Comparison of ENCODE assay signal across 8 cellular contexts in genomic region chr6:142927274-142927586, GRCh38. TPM values are rescaled to one million over a fixed set of nuclear protein-coding genes. Genes with fewer than 3 reads are reported as not detected.
DNase-seq lines count a peak whose midpoint lies in the region; ATAC-seq and TF ChIP-seq lines count a peak whose summit lies in the region.

No MANE protein-coding gene starts in this region.

- H3K4me3 ChIP-seq in BJ (ENCODE audit: low read depth, low read length): peak overlapping the region; percentile 52
- peak overlapping the region; percentile 65 for H3K4me3 ChIP-seq in NB4 (ENCODE audit: low read depth, low read length)
- peak overlapping the region; percentile 77 to 79 for H3K4me3 ChIP-seq in duodenal mucosa (ENCODE audit: low read depth in 1 of 2, low read length in 2 of 2)

- POLR2A ChIA-PET in BJ (lab: Charles Lee): interaction anchor here (0.6 kb wide), 1 partner anchor 18 kb away, joined by 3 read pairs; no protein-coding TSS in a partner anchor
- POLR2A ChIA-PET in naive thymus-derived CD8-positive, alpha-beta T cell (lab: Charles Lee): interaction anchor here (0.6 to 6.8 kb wide), 22 partner anchors 8 to 531 kb away, joined by 3 to 128 read pairs (median 8); partner anchors contain the start of gene HIVEP2

- H3K27me3 ChIP-seq in BJ (ENCODE audit: control insufficient read depth, insufficient read depth, low read length) (no peaks in the 10 kb centered on the region), duodenal mucosa (ENCODE audit: control insufficient read depth in 1 of 2, insufficient read depth in 2 of 2, low read length in 2 of 2) (no peaks in the 10 kb centered on the region)

- CTCF ChIA-PET in BJ (lab: Yijun Ruan, JAX): interaction anchor here (0.6 to 1.0 kb wide), 2 partner anchors 10 to 436 kb away, joined by 3 to 4 read pairs; no protein-coding TSS in a partner anchor

- H3K9ac ChIP-seq in duodenal mucosa (ENCODE audit: low read depth in 1 of 2, low read length in 2 of 2): peak overlapping the region; percentile 60 to 86

- peaks cover 0 to 6% (median 4%) of the 10 kb centered on the region in 3 donors for H3K36me3 Mint-ChIP-seq in naive thymus-derived CD8-positive, alpha-beta T cell

- H3K27ac ChIP-seq in duodenal mucosa (ENCODE audit: low read depth, low read length): peak overlapping the region; percentile 88

- no peak for DNase-seq in BJ (ENCODE audit: low read depth)
- no peak for DNase-seq in NB4 (ENCODE audit: low read depth)
- DNase-seq in naive thymus-derived CD8-positive, alpha-beta T cell: peak in 1 of 10 donors; percentile 31
- DNase-seq in GM10266 (ENCODE audit: extremely low spot score): no peak

- H3K9me3 Mint-ChIP-seq in naive thymus-derived CD8-positive, alpha-beta T cell: no peaks in the 10 kb centered on the region

- H3K4me1 ChIP-seq in duodenal mucosa (ENCODE audit: control insufficient read depth in 1 of 2, insufficient read depth in 2 of 2, low read length in 2 of 2): peaks cover 5 to 8% of the 10 kb centered on the region in 2 donors

- peak overlapping the region; percentile 72 to 99 (median 96) for H3K4me3 Mint-ChIP-seq in naive thymus-derived CD8-positive, alpha-beta T cell

- no peaks in the 10 kb centered on the region for H3K9me3 ChIP-seq in duodenal mucosa (ENCODE audit: control insufficient read depth in 1 of 2, low read length in 2 of 2)

- H3K27ac Mint-ChIP-seq in naive thymus-derived CD8-positive, alpha-beta T cell: peak overlapping the region; percentile 91 to 100 (median 98)

- H3K36me3 ChIP-seq in BJ (ENCODE audit: control insufficient read depth, insufficient read depth, low read length): no peaks in the 10 kb centered on the region
- H3K36me3 ChIP-seq in duodenal mucosa (ENCODE audit: control insufficient read depth in 1 of 2, insufficient read depth in 2 of 2, low read length in 2 of 2): no peaks in the 10 kb centered on the region

- H3K27me3 Mint-ChIP-seq in naive thymus-derived CD8-positive, alpha-beta T cell: no peaks in the 10 kb centered on the region

- TF ChIP-seq POLR2A in NB4 (IDR thresholded peaks at IDR 0.05; ENCODE audit: extremely low read depth, insufficient read length): no peak

- no peak for ATAC-seq in naive thymus-derived CD8-positive, alpha-beta T cell
- ATAC-seq in GM19463 (IDR thresholded peaks at IDR 0.05; ENCODE audit: unreplicated experiment) (no peak), GM21786 (IDR thresholded peaks at IDR 0.05; ENCODE audit: unreplicated experiment) (no peak), GM21423 (IDR thresholded peaks at IDR 0.05; ENCODE audit: unreplicated experiment) (no peak)

- H3K4me1 Mint-ChIP-seq in naive thymus-derived CD8-positive, alpha-beta T cell: peaks cover 23 to 72% (median 55%) of the 10 kb centered on the region in 4 donors

- TF ChIP-seq CTCF in BJ (IDR thresholded peaks at IDR 0.05; ENCODE audit: insufficient read depth, low read depth, low read length) (no peak), NB4 (IDR thresholded peaks at IDR 0.05; ENCODE audit: low read depth, low read length) (no peak), GM10266 (IDR thresholded peaks at IDR 0.05; ENCODE audit: control insufficient read depth, insufficient read depth, low read depth, missing control alignments) (no peak)

RNA-seq across cellular contexts. Expression of gene HIVEP2, which starts 17.7 kb away (rescaled TPM):
- polyA plus RNA-seq in BJ (2011; rRNA removed): 3.7 and 5.5 TPM in 2 replicates
- polyA minus RNA-seq in BJ (2011; rRNA and poly(A)+ RNA removed): 10.1 and 14.8 TPM in 2 replicates
- total RNA-seq in naive thymus-derived CD8-positive, alpha-beta T cell: 10 to 100 TPM; 84.8 to 99.2 TPM
- polyA plus RNA-seq in naive thymus-derived CD8-positive, alpha-beta T cell: 10 to 100 TPM in 2 of 3 donors, 1 to 10 TPM in 1; 6.5 to 17.1 (median 12.5) TPM
